In the genomic region with DNA sequence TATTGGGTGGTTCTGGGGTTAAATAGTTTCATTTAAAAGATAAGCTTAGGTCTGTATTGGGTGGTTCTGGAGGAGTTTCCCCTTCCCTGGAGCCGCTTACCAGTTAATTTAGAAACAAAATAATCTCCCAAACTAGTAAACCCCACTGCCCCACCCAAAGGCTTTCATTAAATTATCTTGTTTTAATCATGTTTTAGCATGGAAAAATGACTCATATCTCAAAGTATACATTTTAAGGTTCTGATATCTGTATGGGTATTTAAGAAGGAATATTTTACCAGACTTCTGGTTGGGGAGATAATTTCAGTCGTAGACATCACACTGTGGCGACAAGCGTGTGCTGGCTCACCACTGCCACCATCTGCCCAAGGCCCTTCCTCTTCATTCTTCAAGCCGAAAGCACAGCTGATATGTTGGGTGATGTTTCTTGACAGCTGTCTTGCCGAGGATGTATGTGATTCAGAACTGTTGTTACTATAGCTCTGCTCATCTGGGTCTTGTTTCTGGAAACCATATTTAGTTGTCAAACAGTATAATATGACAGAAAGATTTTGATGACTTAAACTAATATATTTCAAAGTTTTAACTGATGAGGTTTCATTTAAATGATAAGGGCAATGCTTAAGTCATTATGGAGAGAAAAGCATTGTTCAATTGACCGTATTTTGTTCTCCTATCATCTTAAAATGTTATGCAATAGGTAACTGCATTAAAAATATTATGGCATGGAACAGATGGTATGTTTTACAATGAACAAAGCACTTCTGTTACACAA, we compare ENCODE assay signal across 8 cellular contexts. TPM values are rescaled to one million over a fixed set of nuclear protein-coding genes. Genes with fewer than 3 reads are reported as not detected.
DNase-seq lines count a peak whose midpoint lies in the region; ATAC-seq, FAIRE-seq and TF ChIP-seq lines count a peak whose summit lies in the region.

No MANE protein-coding gene starts in this region.

- intact Hi-C loops in activated naive CD4-positive, alpha-beta T cell treated with anti-CD3 and anti-CD28 coated beads for 36 hours (cut with micrococcal nuclease), result loop anchor here (1.0 to 10.0 kb wide), 5 partner anchors 17 to 481 kb away; a partner anchor contains a TSS

- H3K36me3 Mint-ChIP-seq in activated naive CD4-positive, alpha-beta T cell treated with anti-CD3 and anti-CD28 coated beads for 36 hours (ENCODE audit: low read depth), result no peaks in the 10 kb centered on the region

- TF ChIP-seq CTCF in NB4 (IDR thresholded peaks at IDR 0.05; ENCODE audit: low read depth, low read length) (peak; percentile 82), VCaP (conservative IDR thresholded peaks at IDR 0.05) (peak; percentile 84), fibroblast of mammary gland (conservative IDR thresholded peaks at IDR 0.05; ENCODE audit: control insufficient read depth, insufficient read depth, low read depth, low read length) (peak; percentile 52)

- H3K27ac Mint-ChIP-seq in activated naive CD4-positive, alpha-beta T cell treated with anti-CD3 and anti-CD28 coated beads for 36 hours, result no peak overlapping the region

- FAIRE-seq in small intestine (lab: Jason Lieb, UNC), result no peak

- H3K36me3 ChIP-seq in small intestine (ENCODE audit: control insufficient read depth in 2 of 2, insufficient read depth in 2 of 2, low read length in 2 of 2), result no peaks in the 10 kb centered on the region

- DNase-seq in activated naive CD4-positive, alpha-beta T cell treated with anti-CD3 and anti-CD28 coated beads for 36 hours, result peak; percentile 79
- DNase-seq in activated naive CD4-positive, alpha-beta T cell treated with Interleukin-2 at 50 U/mL for 16 hours, result no peak
- DNase-seq in NB4 (ENCODE audit: low read depth) (peak; percentile 78), fibroblast of mammary gland (ENCODE audit: low read depth) (peak; percentile 37), small intestine (peak; percentile 13)

- H3K4me3 ChIP-seq in NB4 (ENCODE audit: low read depth, low read length), result no peak overlapping the region
- no peak overlapping the region for H3K4me3 ChIP-seq in fibroblast of mammary gland (ENCODE audit: control insufficient read depth, low read depth, low read length)
- no peak overlapping the region for H3K4me3 ChIP-seq in small intestine (ENCODE audit: low read depth in 1 of 2, low read length in 2 of 2)

- 8 to 18% (median 15%) methylated on average over 7 of the region's 7 CpGs for WGBS in small intestine, 3 donors

- CTCF ChIA-PET in activated naive CD4-positive, alpha-beta T cell treated with anti-CD3 and anti-CD28 coated beads for 36 hours (lab: Charles Lee), result interaction anchor here (0.6 to 2.6 kb wide), 15 partner anchors 10 to 481 kb away, joined by 3 to 34 read pairs (median 4); a partner anchor contains a TSS

- no peak for TF ChIP-seq POLR2A in NB4 (IDR thresholded peaks at IDR 0.05; ENCODE audit: extremely low read depth, insufficient read length)

- peaks cover 22% of the 10 kb centered on the region for H3K27me3 Mint-ChIP-seq in activated naive CD4-positive, alpha-beta T cell treated with anti-CD3 and anti-CD28 coated beads for 36 hours (ENCODE audit: low read depth)

- peaks cover 13% of the 10 kb centered on the region for H3K4me1 Mint-ChIP-seq in activated naive CD4-positive, alpha-beta T cell treated with anti-CD3 and anti-CD28 coated beads for 36 hours (ENCODE audit: low read depth)

- no peak for ATAC-seq in HG03460 (IDR thresholded peaks at IDR 0.05; ENCODE audit: unreplicated experiment)
- ATAC-seq in GM19035 (IDR thresholded peaks at IDR 0.05; ENCODE audit: unreplicated experiment), result no peak

- H3K9me3 ChIP-seq in small intestine (ENCODE audit: control insufficient read depth, low read depth), result no peaks in the 10 kb centered on the region

- no peak overlapping the region for H3K4me3 Mint-ChIP-seq in activated naive CD4-positive, alpha-beta T cell treated with anti-CD3 and anti-CD28 coated beads for 36 hours

- H3K27ac ChIP-seq in VCaP, result no peak overlapping the region
- H3K27ac ChIP-seq in small intestine (ENCODE audit: low read depth in 1 of 2, low read length in 1 of 2), result no peak overlapping the region

- no peaks in the 10 kb centered on the region for H3K4me1 ChIP-seq in small intestine (ENCODE audit: control insufficient read depth in 2 of 2, insufficient read depth in 1 of 2, low read depth in 1 of 2, low read length in 1 of 2)

- H3K27me3 ChIP-seq in small intestine (ENCODE audit: control insufficient read depth in 2 of 2, insufficient read depth in 2 of 2, low read length in 2 of 2), result peaks cover 3 to 18% of the 10 kb centered on the region in 2 donors

- H3K9me3 Mint-ChIP-seq in activated naive CD4-positive, alpha-beta T cell treated with anti-CD3 and anti-CD28 coated beads for 36 hours, result no peaks in the 10 kb centered on the region

RNA-seq across cellular contexts. Expression of a gene that starts 5.1 kb away (rescaled TPM):
- not detected for total RNA-seq in activated naive CD4-positive, alpha-beta T cell treated with anti-CD3 and anti-CD28 coated beads for 36 hours
- not detected for polyA plus RNA-seq in small intestine

RNA-seq across cellular contexts. Expression of a gene that starts 17.3 kb away (rescaled TPM):
- 10 to 100 TPM; 42.9 to 46.2 TPM for total RNA-seq in activated naive CD4-positive, alpha-beta T cell treated with anti-CD3 and anti-CD28 coated beads for 36 hours
- polyA plus RNA-seq in small intestine, result 1 to 10 TPM in 1 of 3 donors, under 1 TPM in 1, not detected in 1; under 0.01 to 1.7 TPM

RNA-seq across cellular contexts. Expression of a gene that starts 35.1 kb away (rescaled TPM):
- not detected for total RNA-seq in activated naive CD4-positive, alpha-beta T cell treated with anti-CD3 and anti-CD28 coated beads for 36 hours
- polyA plus RNA-seq in small intestine, result under 1 TPM; 0.13 to 0.54 (median 0.22) TPM

RNA-seq across cellular contexts. Expression of a gene that starts 50.3 kb away (rescaled TPM):
- not detected for total RNA-seq in activated naive CD4-positive, alpha-beta T cell treated with anti-CD3 and anti-CD28 coated beads for 36 hours
- polyA plus RNA-seq in small intestine, result under 1 TPM in 2 of 3 donors, not detected in 1; 0.10 to 0.81 TPM
